Comparison of ENCODE assay signal across 3 cellular contexts in genomic region chr1:109828756-109829505, GRCh38.
TF ChIP-seq lines count a peak whose summit lies in the region.

No MANE protein-coding gene starts in this region.

TF ChIP-seq in IMR-90, 13 proteins besides CTCF, POLR2A, EP300 and RAD21:
- TF ChIP-seq USF2 (IDR thresholded peaks at IDR 0.05; ENCODE audit: low read depth, low read length), result no peak
- TF ChIP-seq, protein P1, sequence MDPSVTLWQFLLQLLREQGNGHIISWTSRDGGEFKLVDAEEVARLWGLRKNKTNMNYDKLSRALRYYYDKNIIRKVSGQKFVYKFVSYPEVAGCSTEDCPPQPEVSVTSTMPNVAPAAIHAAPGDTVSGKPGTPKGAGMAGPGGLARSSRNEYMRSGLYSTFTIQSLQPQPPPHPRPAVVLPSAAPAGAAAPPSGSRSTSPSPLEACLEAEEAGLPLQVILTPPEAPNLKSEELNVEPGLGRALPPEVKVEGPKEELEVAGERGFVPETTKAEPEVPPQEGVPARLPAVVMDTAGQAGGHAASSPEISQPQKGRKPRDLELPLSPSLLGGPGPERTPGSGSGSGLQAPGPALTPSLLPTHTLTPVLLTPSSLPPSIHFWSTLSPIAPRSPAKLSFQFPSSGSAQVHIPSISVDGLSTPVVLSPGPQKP (IDR thresholded peaks at IDR 0.05; ENCODE audit: borderline replicate concordance, low read depth, low read length), result no peak
- TF ChIP-seq MAZ (IDR thresholded peaks at IDR 0.05; ENCODE audit: borderline replicate concordance, low read depth, low read length), result no peak
- TF ChIP-seq CHD1 (IDR thresholded peaks at IDR 0.05; ENCODE audit: low read depth, low read length), result no peak

TF ChIP-seq in K562, 482 proteins besides CTCF, POLR2A, EP300 and RAD21:
- TF ChIP-seq ZBTB1 (CRISPR knock-in tag; IDR thresholded peaks at IDR 0.05; ENCODE audit: borderline replicate concordance, low read depth) (no peak), BRF1 (IDR thresholded peaks at IDR 0.05; ENCODE audit: borderline replicate concordance, extremely low read depth, insufficient read length) (no peak), KAT7 (CRISPR knock-in tag; IDR thresholded peaks at IDR 0.05; ENCODE audit: borderline replicate concordance) (no peak), ZNF668 (CRISPR knock-in tag; IDR thresholded peaks at IDR 0.05) (no peak), TARDBP (IDR thresholded peaks at IDR 0.05) (no peak), SAP30 (IDR thresholded peaks at IDR 0.05; ENCODE audit: borderline replicate concordance, insufficient read depth, low read depth, low read length, poor library complexity, severe bottlenecking) (no peak), MCM2 (IDR thresholded peaks at IDR 0.05; ENCODE audit: low read depth) (no peak), CREM (IDR thresholded peaks at IDR 0.05; ENCODE audit: low read depth) (no peak)
- TF ChIP-seq, protein P2, sequence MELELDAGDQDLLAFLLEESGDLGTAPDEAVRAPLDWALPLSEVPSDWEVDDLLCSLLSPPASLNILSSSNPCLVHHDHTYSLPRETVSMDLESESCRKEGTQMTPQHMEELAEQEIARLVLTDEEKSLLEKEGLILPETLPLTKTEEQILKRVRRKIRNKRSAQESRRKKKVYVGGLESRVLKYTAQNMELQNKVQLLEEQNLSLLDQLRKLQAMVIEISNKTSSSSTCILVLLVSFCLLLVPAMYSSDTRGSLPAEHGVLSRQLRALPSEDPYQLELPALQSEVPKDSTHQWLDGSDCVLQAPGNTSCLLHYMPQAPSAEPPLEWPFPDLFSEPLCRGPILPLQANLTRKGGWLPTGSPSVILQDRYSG (tag; conservative IDR thresholded peaks at IDR 0.05; ENCODE audit: low read depth), result no peak
- TF ChIP-seq, protein P3, sequence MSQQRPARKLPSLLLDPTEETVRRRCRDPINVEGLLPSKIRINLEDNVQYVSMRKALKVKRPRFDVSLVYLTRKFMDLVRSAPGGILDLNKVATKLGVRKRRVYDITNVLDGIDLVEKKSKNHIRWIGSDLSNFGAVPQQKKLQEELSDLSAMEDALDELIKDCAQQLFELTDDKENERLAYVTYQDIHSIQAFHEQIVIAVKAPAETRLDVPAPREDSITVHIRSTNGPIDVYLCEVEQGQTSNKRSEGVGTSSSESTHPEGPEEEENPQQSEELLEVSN (IDR thresholded peaks at IDR 0.05; ENCODE audit: borderline replicate concordance in 1 of 2, extremely low read depth in 1 of 2, insufficient read depth in 1 of 2, insufficient read length in 1 of 2, low read depth in 1 of 2, low read length in 1 of 2, poor library complexity in 1 of 2, severe bottlenecking in 1 of 2), result no peak
TF ChIP-seq in K562: peak in this region for 0.

TF ChIP-seq in HepG2, 621 proteins besides CTCF, POLR2A, EP300 and RAD21:
- no peak for TF ChIP-seq GATAD2A (CRISPR knock-in tag; IDR thresholded peaks at IDR 0.05)
- no peak for TF ChIP-seq PLRG1 (conservative IDR thresholded peaks at IDR 0.05)
- no peak for TF ChIP-seq JUN (CRISPR knock-in tag; IDR thresholded peaks at IDR 0.05)
- TF ChIP-seq JUND (CRISPR knock-in tag; IDR thresholded peaks at IDR 0.05), result no peak
- TF ChIP-seq, protein P4, sequence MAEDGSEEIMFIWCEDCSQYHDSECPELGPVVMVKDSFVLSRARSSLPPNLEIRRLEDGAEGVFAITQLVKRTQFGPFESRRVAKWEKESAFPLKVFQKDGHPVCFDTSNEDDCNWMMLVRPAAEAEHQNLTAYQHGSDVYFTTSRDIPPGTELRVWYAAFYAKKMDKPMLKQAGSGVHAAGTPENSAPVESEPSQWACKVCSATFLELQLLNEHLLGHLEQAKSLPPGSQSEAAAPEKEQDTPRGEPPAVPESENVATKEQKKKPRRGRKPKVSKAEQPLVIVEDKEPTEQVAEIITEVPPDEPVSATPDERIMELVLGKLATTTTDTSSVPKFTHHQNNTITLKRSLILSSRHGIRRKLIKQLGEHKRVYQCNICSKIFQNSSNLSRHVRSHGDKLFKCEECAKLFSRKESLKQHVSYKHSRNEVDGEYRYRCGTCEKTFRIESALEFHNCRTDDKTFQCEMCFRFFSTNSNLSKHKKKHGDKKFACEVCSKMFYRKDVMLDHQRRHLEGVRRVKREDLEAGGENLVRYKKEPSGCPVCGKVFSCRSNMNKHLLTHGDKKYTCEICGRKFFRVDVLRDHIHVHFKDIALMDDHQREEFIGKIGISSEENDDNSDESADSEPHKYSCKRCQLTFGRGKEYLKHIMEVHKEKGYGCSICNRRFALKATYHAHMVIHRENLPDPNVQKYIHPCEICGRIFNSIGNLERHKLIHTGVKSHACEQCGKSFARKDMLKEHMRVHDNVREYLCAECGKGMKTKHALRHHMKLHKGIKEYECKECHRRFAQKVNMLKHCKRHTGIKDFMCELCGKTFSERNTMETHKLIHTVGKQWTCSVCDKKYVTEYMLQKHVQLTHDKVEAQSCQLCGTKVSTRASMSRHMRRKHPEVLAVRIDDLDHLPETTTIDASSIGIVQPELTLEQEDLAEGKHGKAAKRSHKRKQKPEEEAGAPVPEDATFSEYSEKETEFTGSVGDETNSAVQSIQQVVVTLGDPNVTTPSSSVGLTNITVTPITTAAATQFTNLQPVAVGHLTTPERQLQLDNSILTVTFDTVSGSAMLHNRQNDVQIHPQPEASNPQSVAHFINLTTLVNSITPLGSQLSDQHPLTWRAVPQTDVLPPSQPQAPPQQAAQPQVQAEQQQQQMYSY (CRISPR knock-in tag; IDR thresholded peaks at IDR 0.05), result no peak
- TF ChIP-seq SMAD3 (CRISPR knock-in tag; IDR thresholded peaks at IDR 0.05), result no peak
- TF ChIP-seq ZNF121 (CRISPR knock-in tag; IDR thresholded peaks at IDR 0.05), result no peak
- TF ChIP-seq, protein P5, sequence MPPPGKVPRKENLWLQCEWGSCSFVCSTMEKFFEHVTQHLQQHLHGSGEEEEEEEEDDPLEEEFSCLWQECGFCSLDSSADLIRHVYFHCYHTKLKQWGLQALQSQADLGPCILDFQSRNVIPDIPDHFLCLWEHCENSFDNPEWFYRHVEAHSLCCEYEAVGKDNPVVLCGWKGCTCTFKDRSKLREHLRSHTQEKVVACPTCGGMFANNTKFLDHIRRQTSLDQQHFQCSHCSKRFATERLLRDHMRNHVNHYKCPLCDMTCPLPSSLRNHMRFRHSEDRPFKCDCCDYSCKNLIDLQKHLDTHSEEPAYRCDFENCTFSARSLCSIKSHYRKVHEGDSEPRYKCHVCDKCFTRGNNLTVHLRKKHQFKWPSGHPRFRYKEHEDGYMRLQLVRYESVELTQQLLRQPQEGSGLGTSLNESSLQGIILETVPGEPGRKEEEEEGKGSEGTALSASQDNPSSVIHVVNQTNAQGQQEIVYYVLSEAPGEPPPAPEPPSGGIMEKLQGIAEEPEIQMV (CRISPR knock-in tag; IDR thresholded peaks at IDR 0.05; ENCODE audit: low read depth), result no peak
- TF ChIP-seq ZNF232 (CRISPR knock-in tag; IDR thresholded peaks at IDR 0.05; ENCODE audit: borderline replicate concordance), result no peak
- no peak for TF ChIP-seq ZNF747 (CRISPR knock-in tag; IDR thresholded peaks at IDR 0.05; ENCODE audit: borderline replicate concordance)
- no peak for TF ChIP-seq AKAP8 (CRISPR knock-in tag; IDR thresholded peaks at IDR 0.05)
